15 cellular contexts compared by ENCODE assay signal in genomic region chr6:158374020-158374419, GRCh38.
"Had no signal": no experiment of that assay in that cellular context is flagged by ENCODE, and none has a peak within 500 bp of the region (broad histone marks: within the 10 kb centered on the region; RNA-seq: fewer than 3 reads in every experiment).

No MANE protein-coding gene starts in this region.

- H3K27me3 Mint-ChIP-seq: activated CD4-positive, alpha-beta memory T cell treated with anti-CD3 and anti-CD28 coated beads for 36 hours; activated naive CD8-positive, alpha-beta T cell treated with anti-CD3 and anti-CD28 coated beads, Interleukin-2, amount 10 ng/mL, durations not matched to agents 7 days and 5 days; stimulated activated memory B cell treated with anti-CD40 and anti-IgM and Interleukin-4, amounts not matched to agents 10 μg/mL and 1 μg/mL and 100 μg/mL, for 72 hours had no signal

- H3K27ac ChIP-seq: colonic mucosa, parathyroid adenoma, tibial artery, VCaP had no signal

- FAIRE-seq: astrocyte, endothelial cell of umbilical vein, kidney had no signal

- H3K4me1 ChIP-seq: colonic mucosa had no signal

- H3K9me3 ChIP-seq: colonic mucosa, gastrocnemius medialis, tibial artery had no signal

- H3K9me3 Mint-ChIP-seq: activated CD4-positive, alpha-beta memory T cell treated with anti-CD3 and anti-CD28 coated beads for 36 hours; activated naive CD8-positive, alpha-beta T cell treated with anti-CD3 and anti-CD28 coated beads, Interleukin-2, amount 10 ng/mL, durations not matched to agents 7 days and 5 days; activated T-cell treated with anti-CD3 and anti-CD28 coated beads, Interleukin-2, amount 50 U/mL, for 72 hours; stimulated activated memory B cell treated with anti-CD40 and anti-IgM and Interleukin-4, amounts not matched to agents 10 μg/mL and 1 μg/mL and 100 μg/mL, for 72 hours had no signal

- H3K4me1 Mint-ChIP-seq: activated naive CD8-positive, alpha-beta T cell treated with anti-CD3 and anti-CD28 coated beads, Interleukin-2, amount 10 ng/mL, durations not matched to agents 7 days and 5 days had no signal

- ATAC-seq: activated T-cell treated with anti-CD3 and anti-CD28 coated beads, Interleukin-2, amount 50 U/mL, for 72 hours; stimulated activated memory B cell treated with anti-CD40 and anti-IgM and Interleukin-4, amounts not matched to agents 10 μg/mL and 1 μg/mL and 100 μg/mL, for 72 hours had no signal

- H3K27me3 ChIP-seq: colonic mucosa, gastrocnemius medialis, tibial artery had no signal

- H2AFZ ChIP-seq: parathyroid adenoma had no signal

- H3K4me3 Mint-ChIP-seq: activated CD4-positive, alpha-beta memory T cell treated with anti-CD3 and anti-CD28 coated beads for 36 hours; activated naive CD8-positive, alpha-beta T cell treated with anti-CD3 and anti-CD28 coated beads, Interleukin-2, amount 10 ng/mL, durations not matched to agents 7 days and 5 days; activated T-cell treated with anti-CD3 and anti-CD28 coated beads, Interleukin-2, amount 50 U/mL, for 72 hours; stimulated activated memory B cell treated with anti-CD40 and anti-IgM and Interleukin-4, amounts not matched to agents 10 μg/mL and 1 μg/mL and 100 μg/mL, for 72 hours had no signal

- H3K4me3 ChIP-seq: colonic mucosa, gastrocnemius medialis, smooth muscle cell, tibial artery had no signal

- DNase-seq: activated CD4-positive, alpha-beta memory T cell treated with anti-CD3 and anti-CD28 coated beads for 36 hours; activated gamma-delta T cell treated with Interleukin-2 at 50 U/mL for 16 hours; activated naive CD8-positive, alpha-beta T cell treated with anti-CD3 and anti-CD28 coated beads, Interleukin-2, amount 10 ng/mL, durations not matched to agents 7 days and 5 days; activated T-cell treated with anti-CD3 and anti-CD28 coated beads, Interleukin-2, amount 50 U/mL, for 72 hours; colonic mucosa; gastrocnemius medialis; kidney; SW 1271; tibial artery had no signal

- H3K36me3 Mint-ChIP-seq: activated naive CD8-positive, alpha-beta T cell treated with anti-CD3 and anti-CD28 coated beads, Interleukin-2, amount 10 ng/mL, durations not matched to agents 7 days and 5 days had no signal

- H3K36me3 ChIP-seq: colonic mucosa, gastrocnemius medialis, tibial artery had no signal

- H3K4me2 ChIP-seq: smooth muscle cell had no signal

- H3K27ac Mint-ChIP-seq: activated CD4-positive, alpha-beta memory T cell treated with anti-CD3 and anti-CD28 coated beads for 36 hours; activated naive CD8-positive, alpha-beta T cell treated with anti-CD3 and anti-CD28 coated beads, Interleukin-2, amount 10 ng/mL, durations not matched to agents 7 days and 5 days; activated T-cell treated with anti-CD3 and anti-CD28 coated beads, Interleukin-2, amount 50 U/mL, for 72 hours; stimulated activated memory B cell treated with anti-CD40 and anti-IgM and Interleukin-4, amounts not matched to agents 10 μg/mL and 1 μg/mL and 100 μg/mL, for 72 hours had no signal

- H3K9ac ChIP-seq: parathyroid adenoma had no signal
